In the genomic region with DNA sequence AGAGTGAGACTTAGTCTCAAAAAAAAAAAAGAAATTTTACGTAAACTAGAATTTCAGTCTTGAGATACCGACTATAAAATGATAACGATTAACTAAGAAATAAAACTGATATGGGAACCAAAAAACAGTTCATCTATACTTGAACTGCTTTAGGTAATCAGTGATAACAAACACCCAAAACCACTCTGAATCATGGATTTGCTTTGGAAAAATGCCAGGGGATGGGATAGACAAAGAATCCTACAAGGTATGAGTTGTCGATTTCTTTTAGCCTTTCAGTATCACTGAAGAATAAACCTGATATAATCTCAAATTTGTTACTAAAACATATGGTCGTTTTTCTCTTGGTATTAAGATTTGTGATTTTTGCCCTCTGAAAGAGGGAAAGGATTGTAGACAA, we compare ENCODE assay signal across 20 cellular contexts. TPM values are rescaled to one million over a fixed set of nuclear protein-coding genes. Genes with fewer than 3 reads are reported as not detected.
DNase-seq lines count a peak whose midpoint lies in the region; ATAC-seq and TF ChIP-seq lines count a peak whose summit lies in the region.
"Had no signal": no experiment of that assay in that cellular context is flagged by ENCODE, and none has a peak within 500 bp of the region (broad histone marks: within the 10 kb centered on the region; RNA-seq: fewer than 3 reads in every experiment).

No MANE protein-coding gene starts in this region.

- H3K36me3 Mint-ChIP-seq in mesothelial cell of epicardium: peaks cover 18% of the 10 kb centered on the region
- peaks cover 30% of the 10 kb centered on the region for H3K36me3 Mint-ChIP-seq in stimulated activated memory B cell treated with anti-CD40 and anti-IgM and Interleukin-4, amounts not matched to agents 10 μg/mL and 1 μg/mL and 100 μg/mL, for 72 hours

- H3K9me3 Mint-ChIP-seq in mesothelial cell of epicardium: no peaks in the 10 kb centered on the region
- no peaks in the 10 kb centered on the region for H3K9me3 Mint-ChIP-seq in stimulated activated memory B cell treated with anti-CD40 and anti-IgM and Interleukin-4, amounts not matched to agents 10 μg/mL and 1 μg/mL and 100 μg/mL, for 72 hours
- H3K9me3 Mint-ChIP-seq: activated naive CD4-positive, alpha-beta T cell treated with anti-CD3 and anti-CD28 coated beads for 36 hours; activated T-cell treated with anti-CD3 and anti-CD28 coated beads, Interleukin-2, amount 50 U/mL, for 72 hours; type B pancreatic cell had no signal

- peak; percentile 21 for DNase-seq in NCI-H2196 (lab: John Stamatoyannopoulos, UW; ENCODE audit: unreplicated experiment)
- DNase-seq in NCI-H2196 treated with DMSO at 0.1 percent for 48 hours (lab: John Stamatoyannopoulos, UW; ENCODE audit: unreplicated experiment): no peak
- peak; percentile 58 for DNase-seq in M059J (ENCODE audit: low read depth)
- DNase-seq in astrocyte of the spinal cord (ENCODE audit: low read depth, low spot score): peak; percentile 34
- DNase-seq in mesothelial cell of epicardium (ENCODE audit: low spot score in 2 of 2, unreplicated experiment in 2 of 2): no peak
- DNase-seq in SIG-M5 (lab: John Stamatoyannopoulos, UW): no peak
- DNase-seq: activated CD4-positive, alpha-beta T cell treated with anti-CD3 and anti-CD28 coated beads for 36 hours; activated naive CD4-positive, alpha-beta T cell treated with anti-CD3 and anti-CD28 coated beads for 36 hours; activated T-cell treated with anti-CD3 and anti-CD28 coated beads, Interleukin-2, amount 50 U/mL, for 72 hours; amygdala; cerebellar nuclear complex; hypothalamus; NCI-H1694; stimulated activated CD8-positive, alpha-beta memory T cell treated with anti-CD3 and anti-CD28 coated beads, Interleukin-4, amount 100 ng/mL, for 48 hours; T-helper 1 cell had no signal

- H3K4me3 ChIP-seq in astrocyte of the spinal cord (ENCODE audit: low read depth, low read length): no peak overlapping the region

- peaks cover 5% of the 10 kb centered on the region for H3K4me1 Mint-ChIP-seq in mesothelial cell of epicardium
- H3K4me1 Mint-ChIP-seq in stimulated activated memory B cell treated with anti-CD40 and anti-IgM and Interleukin-4, amounts not matched to agents 10 μg/mL and 1 μg/mL and 100 μg/mL, for 72 hours: no peaks in the 10 kb centered on the region

- peak overlapping the region; percentile 36 for H3K27ac Mint-ChIP-seq in mesothelial cell of epicardium
- H3K27ac Mint-ChIP-seq in stimulated activated memory B cell treated with anti-CD40 and anti-IgM and Interleukin-4, amounts not matched to agents 10 μg/mL and 1 μg/mL and 100 μg/mL, for 72 hours: no peak overlapping the region
- H3K27ac Mint-ChIP-seq: activated CD4-positive, alpha-beta T cell treated with anti-CD3 and anti-CD28 coated beads for 36 hours; activated naive CD4-positive, alpha-beta T cell treated with anti-CD3 and anti-CD28 coated beads for 36 hours; type B pancreatic cell had no signal

- in situ Hi-C loops in astrocyte of the spinal cord (cut with HindIII; ENCODE audit: low sequenced_read_pairs): no loop called here

- ATAC-seq in stimulated activated memory B cell treated with anti-CD40 and anti-IgM and Interleukin-4, amounts not matched to agents 10 μg/mL and 1 μg/mL and 100 μg/mL, for 72 hours: no peak
- no peak for ATAC-seq in HG03159 (IDR thresholded peaks at IDR 0.05; ENCODE audit: unreplicated experiment)
- ATAC-seq: activated CD4-positive, alpha-beta T cell treated with anti-CD3 and anti-CD28 coated beads for 36 hours; activated T-cell treated with anti-CD3 and anti-CD28 coated beads, Interleukin-2, amount 50 U/mL, for 72 hours; Right ventricle myocardium inferior; sciatic nerve had no signal

- H3K4me3 Mint-ChIP-seq in mesothelial cell of epicardium: no peak overlapping the region
- H3K4me3 Mint-ChIP-seq in stimulated activated memory B cell treated with anti-CD40 and anti-IgM and Interleukin-4, amounts not matched to agents 10 μg/mL and 1 μg/mL and 100 μg/mL, for 72 hours: no peak overlapping the region
- H3K4me3 Mint-ChIP-seq: activated CD4-positive, alpha-beta T cell treated with anti-CD3 and anti-CD28 coated beads for 36 hours; activated naive CD4-positive, alpha-beta T cell treated with anti-CD3 and anti-CD28 coated beads for 36 hours; activated T-cell treated with anti-CD3 and anti-CD28 coated beads, Interleukin-2, amount 50 U/mL, for 72 hours; type B pancreatic cell had no signal

- no peaks in the 10 kb centered on the region for H3K27me3 Mint-ChIP-seq in mesothelial cell of epicardium (ENCODE audit: low read depth)
- no peaks in the 10 kb centered on the region for H3K27me3 Mint-ChIP-seq in stimulated activated memory B cell treated with anti-CD40 and anti-IgM and Interleukin-4, amounts not matched to agents 10 μg/mL and 1 μg/mL and 100 μg/mL, for 72 hours
- H3K27me3 Mint-ChIP-seq: activated CD4-positive, alpha-beta T cell treated with anti-CD3 and anti-CD28 coated beads for 36 hours; type B pancreatic cell had no signal

- TF ChIP-seq CTCF in astrocyte of the spinal cord (IDR thresholded peaks at IDR 0.05; ENCODE audit: low read depth, low read length): no peak
- TF ChIP-seq CTCF in mesothelial cell of epicardium (IDR thresholded peaks at IDR 0.05; ENCODE audit: unreplicated experiment): no peak

RNA-seq across cellular contexts. Expression of gene CSTF3, which starts 13.7 kb away (rescaled TPM):
- 26.1 and 28.5 TPM in 2 replicates for total RNA-seq in M059J (2014; rRNA removed; shearing (Covaris generic))
- 48.7 to 52.1 TPM (median 50.3 TPM) in 3 replicates for total RNA-seq in mesothelial cell of epicardium

Comparison
In these comparisons a context has a peak if more than half of its experiments do, and no peak if none do; other contexts are left out.
1. DNase-seq: peak in NCI-H2196 (single experiment), M059J (single experiment) and astrocyte of the spinal cord (single experiment); none in NCI-H2196 treated with DMSO at 0.1 percent for 48 hours (single experiment), mesothelial cell of epicardium (0 of 2) and SIG-M5 (single experiment).